ENCODE assay signal across 12 cellular contexts in the genomic region with DNA sequence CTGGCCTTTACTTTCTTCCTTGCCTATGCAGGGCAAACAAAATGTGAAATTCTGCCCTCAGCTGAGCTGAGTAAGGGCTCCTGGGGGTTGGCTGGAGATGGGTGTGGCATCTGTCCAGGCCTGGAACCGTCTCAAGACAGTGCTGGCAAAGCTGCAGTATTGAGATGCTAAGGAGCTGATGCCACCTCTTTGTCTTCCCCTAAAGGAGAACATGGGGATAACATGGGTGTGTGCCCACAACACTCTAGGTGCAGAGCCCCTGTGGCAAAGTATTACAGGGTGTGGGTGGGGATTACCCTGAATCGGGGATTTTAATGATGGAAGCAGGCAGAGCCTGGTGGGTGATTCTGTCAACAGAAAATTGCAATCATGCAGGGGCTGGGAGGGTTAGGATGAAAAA. TPM values are rescaled to one million over a fixed set of nuclear protein-coding genes. Genes with fewer than 3 reads are reported as not detected.
A peak's percentile ranks its signal among the peaks of the same experiment; 100 is the strongest.
DNase-seq lines count a peak whose midpoint lies in the region; ATAC-seq, FAIRE-seq and TF ChIP-seq lines count a peak whose summit lies in the region.
"Had no signal": no experiment of that assay in that cellular context is flagged by ENCODE, and none has a peak within 500 bp of the region (broad histone marks: within the 10 kb centered on the region; RNA-seq: fewer than 3 reads in every experiment).

No MANE protein-coding gene starts in this region.

- ATAC-seq in naive B cell (ENCODE audit: low read depth in 2 of 2) = no peak
- ATAC-seq in HG03354 (IDR thresholded peaks at IDR 0.05; ENCODE audit: poor library complexity, severe bottlenecking, unreplicated experiment) = no peak

- H2AFZ ChIP-seq in astrocyte (ENCODE audit: low read depth, low read length) = no peak overlapping the region

- H3K9ac ChIP-seq in astrocyte (ENCODE audit: low read length) = no peak overlapping the region

- H3K4me3 Mint-ChIP-seq in T-helper 2 cell treated with Interferon-gamma antibody and Interleukin-4, amounts not matched to agents 5 μg/mL and 100 μg/mL, for 36 hours = peak overlapping the region; percentile 21
- no peak overlapping the region for H3K4me3 Mint-ChIP-seq in astrocyte (ENCODE audit: unreplicated experiment)
- peak overlapping the region in 5 of 8 donors; percentile 25 to 88 (median 60) for H3K4me3 Mint-ChIP-seq in naive B cell

- peaks cover 28% of the 10 kb centered on the region for H3K36me3 ChIP-seq in astrocyte (ENCODE audit: insufficient read depth, low read length)

- H3K79me2 ChIP-seq in astrocyte (ENCODE audit: insufficient read depth, low read length) = peaks cover 18% of the 10 kb centered on the region

- H3K4me3 ChIP-seq in astrocyte (ENCODE audit: insufficient read depth, low read depth, low read length) = no peak overlapping the region

- DNase-seq in T-helper 2 cell treated with Interferon-gamma antibody and Interleukin-4, amounts not matched to agents 5 μg/mL and 100 μg/mL, for 36 hours (ENCODE audit: low spot score) = no peak
- DNase-seq in T-helper 2 cell (no peak), HT1080 (ENCODE audit: low read depth) (peak; percentile 30), astrocyte (ENCODE audit: low read depth) (peak; percentile 18), naive B cell (no peak), NCI-H2081 (lab: John Stamatoyannopoulos, UW) (no peak)
- DNase-seq in activated CD8-positive, alpha-beta memory T cell treated with anti-CD3 and anti-CD28 coated beads, Interleukin-2, amount 50 U/mL, for 48 hours = no peak
- DNase-seq: activated effector memory CD4-positive, alpha-beta T cell treated with anti-CD3 and anti-CD28 coated beads, Interleukin-2, amount 50 U/mL, for 16 hours; COR-L47; hippocampal formation had no signal

- H3K27me3 ChIP-seq in astrocyte (ENCODE audit: insufficient read depth, low read length) = no peaks in the 10 kb centered on the region

- H4K20me1 ChIP-seq in astrocyte (ENCODE audit: insufficient read depth, low read length) = peaks cover 26% of the 10 kb centered on the region

- no peaks in the 10 kb centered on the region for H3K9me3 ChIP-seq in astrocyte (ENCODE audit: insufficient read depth, low read depth, low read length)

- H3K27ac Mint-ChIP-seq in T-helper 2 cell treated with Interferon-gamma antibody and Interleukin-4, amounts not matched to agents 5 μg/mL and 100 μg/mL, for 36 hours = no peak overlapping the region
- H3K27ac Mint-ChIP-seq in astrocyte (ENCODE audit: unreplicated experiment) = no peak overlapping the region
- peak overlapping the region in 2 of 6 donors; percentile 76 to 94 for H3K27ac Mint-ChIP-seq in naive B cell
- H3K27ac Mint-ChIP-seq: progenitor cell of endocrine pancreas had no signal

- no peak overlapping the region for H3K27ac ChIP-seq in astrocyte (ENCODE audit: low read depth, low read length)

- TF ChIP-seq CTCF in astrocyte (IDR thresholded peaks at IDR 0.05; ENCODE audit: insufficient read depth, low read depth, low read length) = peak; percentile 5

- H3K27me3 Mint-ChIP-seq in T-helper 2 cell treated with Interferon-gamma antibody and Interleukin-4, amounts not matched to agents 5 μg/mL and 100 μg/mL, for 36 hours (ENCODE audit: low read depth) = no peaks in the 10 kb centered on the region
- H3K27me3 Mint-ChIP-seq in astrocyte (ENCODE audit: low read depth, unreplicated experiment) = no peaks in the 10 kb centered on the region
- H3K27me3 Mint-ChIP-seq in naive B cell = no peaks in the 10 kb centered on the region
- H3K27me3 Mint-ChIP-seq: progenitor cell of endocrine pancreas had no signal

- H3K4me1 ChIP-seq in astrocyte (ENCODE audit: insufficient read depth, low read length) = peaks cover 18% of the 10 kb centered on the region

- FAIRE-seq in astrocyte (lab: Jason Lieb, UNC) = no peak

- H3K4me2 ChIP-seq in astrocyte (ENCODE audit: low read length) = no peak overlapping the region

- H3K36me3 Mint-ChIP-seq in T-helper 2 cell treated with Interferon-gamma antibody and Interleukin-4, amounts not matched to agents 5 μg/mL and 100 μg/mL, for 36 hours (ENCODE audit: low read depth) = peaks cover 26% of the 10 kb centered on the region
- peaks cover 21% of the 10 kb centered on the region for H3K36me3 Mint-ChIP-seq in astrocyte (ENCODE audit: low read depth, unreplicated experiment)
- peaks cover 4 to 10% of the 10 kb centered on the region in 2 donors for H3K36me3 Mint-ChIP-seq in naive B cell

- H3K9me3 Mint-ChIP-seq in T-helper 2 cell treated with Interferon-gamma antibody and Interleukin-4, amounts not matched to agents 5 μg/mL and 100 μg/mL, for 36 hours = no peaks in the 10 kb centered on the region
- H3K9me3 Mint-ChIP-seq in astrocyte (ENCODE audit: unreplicated experiment) (no peaks in the 10 kb centered on the region), naive B cell (no peaks in the 10 kb centered on the region)

- H3K4me1 Mint-ChIP-seq in T-helper 2 cell treated with Interferon-gamma antibody and Interleukin-4, amounts not matched to agents 5 μg/mL and 100 μg/mL, for 36 hours (ENCODE audit: low read depth) = peaks cover 23% of the 10 kb centered on the region
- H3K4me1 Mint-ChIP-seq in astrocyte (ENCODE audit: low read depth, unreplicated experiment) = peaks cover 33% of the 10 kb centered on the region
- H3K4me1 Mint-ChIP-seq in naive B cell = peaks cover 20 to 35% (median 34%) of the 10 kb centered on the region in 3 donors

RNA-seq across cellular contexts. Expression of gene ST3GAL3, which starts 2.5 kb away (rescaled TPM):
- 11.6 and 14.1 TPM in 2 replicates for total RNA-seq in HT1080 (2014; rRNA removed; shearing (Covaris generic))
- polyA plus RNA-seq in HT1080 (2015; cell fraction: cytosol; rRNA removed) = 21.3 and 24.6 TPM in 2 replicates
- 28.4 and 29.2 TPM in 2 replicates for polyA plus RNA-seq in HT1080 (2015; cell fraction: nucleus; rRNA removed)
- 11.4 and 13.9 TPM in 2 replicates for total RNA-seq in astrocyte
- polyA plus RNA-seq in naive B cell (ENCODE audit: low read depth in 6 of 6) = 10 to 100 TPM in 2 of 6 donors, 1 to 10 TPM in 4; 7.9 to 16.1 (median 9.8) TPM

RNA-seq across cellular contexts. Expression of gene KDM4A, which starts 54.9 kb away (rescaled TPM):
- total RNA-seq in HT1080 (2014; rRNA removed; shearing (Covaris generic)) = 17.2 and 19.9 TPM in 2 replicates
- polyA plus RNA-seq in HT1080 (2015; cell fraction: cytosol; rRNA removed) = 10.0 and 10.8 TPM in 2 replicates
- 22.3 and 25.2 TPM in 2 replicates for polyA plus RNA-seq in HT1080 (2015; cell fraction: nucleus; rRNA removed)
- total RNA-seq in astrocyte = 93.5 and 97.5 TPM in 2 replicates
- 10 to 100 TPM in 1 of 6 donors, 1 to 10 TPM in 4, under 1 TPM in 1; 1.00 to 11.3 (median 8.4) TPM for polyA plus RNA-seq in naive B cell (ENCODE audit: low read depth in 6 of 6)

Comparison
In these comparisons a context has a peak if more than half of its experiments do, and no peak if none do; other contexts are left out.
1. DNase-seq: peak in HT1080 (single experiment) and astrocyte (single experiment); none in T-helper 2 cell treated with Interferon-gamma antibody and Interleukin-4, amounts not matched to agents 5 μg/mL and 100 μg/mL, for 36 hours (single experiment), T-helper 2 cell (0 of 5), naive B cell (single experiment), NCI-H2081 (0 of 2) and activated CD8-positive, alpha-beta memory T cell treated with anti-CD3 and anti-CD28 coated beads, Interleukin-2, amount 50 U/mL, for 48 hours (single experiment).